Comparison of ENCODE assay signal across 1 cellular context in genomic region chr15:33963831-33964664, GRCh38.
TF ChIP-seq lines count a peak whose summit lies in the region.

No MANE protein-coding gene starts in this region.

TF ChIP-seq in K562, 482 proteins besides CTCF, POLR2A, EP300 and RAD21 (continued from another document):
- TF ChIP-seq ATF2 (CRISPR knock-in tag; IDR thresholded peaks at IDR 0.05) (no peak), NR1H2 (CRISPR knock-in tag; IDR thresholded peaks at IDR 0.05) (no peak), TAF1 (IDR thresholded peaks at IDR 0.05; ENCODE audit: control insufficient read depth, extremely low read depth, insufficient read depth, low read length, severe bottlenecking) (no peak), NFYB (IDR thresholded peaks at IDR 0.05; ENCODE audit: extremely low read depth, insufficient read length) (no peak), NR2C2 (CRISPR knock-in tag; IDR thresholded peaks at IDR 0.05) (no peak), NR2C2 (tag; IDR thresholded peaks at IDR 0.05) (0 out of 2 replicates have a peak, but pooled peaks have one; percentile 8), RNF2 (IDR thresholded peaks at IDR 0.05) (no peak), SMC3 (conservative IDR thresholded peaks at IDR 0.05; ENCODE audit: insufficient read depth, low read depth, low read length) (0 out of 2 replicates have a peak, but pooled peaks have one; percentile 7), ZFPM2 (CRISPR knock-in tag; IDR thresholded peaks at IDR 0.05) (no peak), VEZF1 (CRISPR knock-in tag; IDR thresholded peaks at IDR 0.05) (peak; percentile 19; the same call in 1 of the 2 replicates)
